In the genomic region with DNA sequence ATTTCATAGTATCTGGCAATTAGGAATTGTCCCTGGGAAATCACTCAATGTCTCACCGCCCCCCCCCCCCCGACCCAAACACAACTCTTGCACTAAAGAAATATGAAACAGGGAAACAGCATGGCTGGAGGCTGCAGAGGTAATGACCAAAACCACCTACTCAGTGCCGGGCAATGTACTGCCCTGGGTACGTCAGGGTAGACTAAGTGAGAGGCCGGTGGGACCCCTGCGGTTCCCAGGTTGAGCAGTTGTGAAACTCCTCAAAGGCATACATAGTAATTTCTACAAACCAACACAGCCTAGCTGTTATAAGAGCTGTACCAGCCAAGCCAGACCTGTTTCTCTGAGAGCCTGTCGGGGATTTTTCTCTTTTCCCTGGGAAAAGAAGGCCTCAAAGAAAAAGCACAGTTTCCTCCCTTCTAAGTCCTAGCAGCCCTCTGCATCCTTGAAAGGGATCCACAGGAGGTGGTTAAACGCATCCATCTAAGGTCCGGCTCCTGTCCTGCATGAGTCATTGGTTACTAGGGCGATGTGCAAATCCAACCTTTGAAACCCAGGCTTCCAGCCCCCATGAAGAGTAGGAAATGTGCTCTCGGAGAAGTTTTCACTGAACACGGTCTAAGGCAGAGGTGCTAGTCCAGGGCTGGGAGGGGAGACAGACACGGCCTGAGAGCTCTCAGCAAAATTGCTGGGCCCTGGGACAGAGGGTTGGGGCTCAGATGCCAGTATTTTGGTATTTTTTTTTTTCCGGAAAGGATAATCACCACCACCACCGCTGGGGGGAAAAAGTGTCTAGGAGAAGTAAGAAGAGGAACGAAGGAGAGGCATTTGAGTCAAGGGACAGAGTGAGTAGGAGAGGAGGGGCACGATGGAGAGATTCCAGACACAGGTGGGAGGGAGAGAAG, we compare ENCODE assay signal across 8 cellular contexts.
A peak's percentile ranks its signal among the peaks of the same experiment; 100 is the strongest.
DNase-seq lines count a peak whose midpoint lies in the region; ATAC-seq, FAIRE-seq and TF ChIP-seq lines count a peak whose summit lies in the region.
"Not testable (repeated sequence)": the region's sequence is repeated elsewhere in the genome, so short reads cannot be mapped to it uniquely, and the experiment has no call there.

No MANE protein-coding gene starts in this region.

- H3K27ac ChIP-seq in CD4-positive, alpha-beta T cell (ENCODE audit: low read depth, low read length); H9 (ENCODE audit: insufficient read length, low read depth, low read length); PC-3 (ENCODE audit: low read length); astrocyte (ENCODE audit: low read depth, low read length): not testable (repeated sequence)
- H3K27ac ChIP-seq in gastroesophageal sphincter, result peak overlapping the region in 3 of 4 donors; percentile 43 to 82 (median 79)

- not testable (repeated sequence) for TF ChIP-seq POLR2A in gastroesophageal sphincter (IDR thresholded peaks at IDR 0.05)

- H3K79me1 ChIP-seq in H9 (ENCODE audit: insufficient read depth, low read depth, low read length, poor library complexity, severe bottlenecking), result not testable (repeated sequence)

- TF ChIP-seq EP300 in gastroesophageal sphincter (IDR thresholded peaks at IDR 0.05), result not testable (repeated sequence)

- not testable (repeated sequence) for H3K9me3 Mint-ChIP-seq in CD4-positive, alpha-beta T cell; H9; activated CD8-positive, alpha-beta T cell treated with anti-CD3 and anti-CD28 coated beads for 36 hours; astrocyte (ENCODE audit: unreplicated experiment); naive B cell; stimulated activated naive B cell treated with anti-CD40 and anti-IgM and Interleukin-4, amounts not matched to agents 10 μg/mL and 1 μg/mL and 100 μg/mL, for 72 hours

- not testable (repeated sequence) for H2BK15ac ChIP-seq in H9 (ENCODE audit: low read depth, low read length)

- not testable (repeated sequence) for H3K27me3 ChIP-seq in CD4-positive, alpha-beta T cell (ENCODE audit: control insufficient read depth, insufficient read depth, low read length); H9 (ENCODE audit: insufficient read depth, low read length); PC-3 (ENCODE audit: low read length); astrocyte (ENCODE audit: insufficient read depth, low read length)
- H3K27me3 ChIP-seq in gastroesophageal sphincter, result peaks cover 17% of the 10 kb centered on the region

- peaks cover 44% of the 10 kb centered on the region for H3K27me3 Mint-ChIP-seq in CD4-positive, alpha-beta T cell
- H3K27me3 Mint-ChIP-seq in H9 (ENCODE audit: low read depth), result peaks cover 60% of the 10 kb centered on the region
- H3K27me3 Mint-ChIP-seq in activated CD8-positive, alpha-beta T cell treated with anti-CD3 and anti-CD28 coated beads for 36 hours, result peaks cover 18% of the 10 kb centered on the region
- H3K27me3 Mint-ChIP-seq in astrocyte (ENCODE audit: low read depth, unreplicated experiment), result not testable (repeated sequence)
- peaks cover 9 to 30% (median 10%) of the 10 kb centered on the region in 3 donors for H3K27me3 Mint-ChIP-seq in naive B cell
- H3K27me3 Mint-ChIP-seq in stimulated activated naive B cell treated with anti-CD40 and anti-IgM and Interleukin-4, amounts not matched to agents 10 μg/mL and 1 μg/mL and 100 μg/mL, for 72 hours, result peaks cover 10 to 39% of the 10 kb centered on the region in 2 donors

- not testable (repeated sequence) for H2BK5ac ChIP-seq in H9 (ENCODE audit: insufficient read length, low read length)

- not testable (repeated sequence) for TF ChIP-seq CTCF in CD4-positive, alpha-beta T cell (IDR thresholded peaks at IDR 0.05); H9 (conservative IDR thresholded peaks at IDR 0.05); PC-3 (conservative IDR thresholded peaks at IDR 0.05; ENCODE audit: low read depth, low read length); activated CD8-positive, alpha-beta T cell treated with anti-CD3 and anti-CD28 coated beads for 36 hours (IDR thresholded peaks at IDR 0.05); astrocyte (IDR thresholded peaks at IDR 0.05; ENCODE audit: insufficient read depth, low read depth, low read length); gastroesophageal sphincter (IDR thresholded peaks at IDR 0.05)

- not testable (repeated sequence) for H3K36me3 ChIP-seq in PC-3 (ENCODE audit: low read depth, low read length); astrocyte (ENCODE audit: insufficient read depth, low read length); gastroesophageal sphincter

- H2AK5ac ChIP-seq in H9 (ENCODE audit: insufficient read length, low read length), result not testable (repeated sequence)

- no CpG with 5 or more reads among the region's 17 CpGs for WGBS in H9 (ENCODE audit: extremely low coverage, insufficient read length, low lambda C conversion rate)
- no CpG with 5 or more reads among the region's 17 CpGs for WGBS in gastroesophageal sphincter (ENCODE audit: low coverage in 1 of 2), 2 donors

- peak overlapping the region; percentile 48 for H3K4me2 ChIP-seq in H9 (ENCODE audit: insufficient read depth, insufficient read length, low read length)
- H3K4me2 ChIP-seq in PC-3 (ENCODE audit: low read length); astrocyte (ENCODE audit: low read length): not testable (repeated sequence)

- H3K36me3 Mint-ChIP-seq in CD4-positive, alpha-beta T cell (ENCODE audit: low read depth); H9 (ENCODE audit: insufficient read depth in 1 of 3, low read depth in 3 of 3); activated CD8-positive, alpha-beta T cell treated with anti-CD3 and anti-CD28 coated beads for 36 hours (ENCODE audit: low read depth); astrocyte (ENCODE audit: low read depth, unreplicated experiment); naive B cell; stimulated activated naive B cell treated with anti-CD40 and anti-IgM and Interleukin-4, amounts not matched to agents 10 μg/mL and 1 μg/mL and 100 μg/mL, for 72 hours: not testable (repeated sequence)

- not testable (repeated sequence) for H3K4ac ChIP-seq in H9 (ENCODE audit: low read depth, low read length)

- not testable (repeated sequence) for H4K8ac ChIP-seq in H9 (replicated peaks; ENCODE audit: insufficient read length, low read depth, low read length)

- H3K4me3 Mint-ChIP-seq in CD4-positive, alpha-beta T cell, result peak overlapping the region; percentile 66
- H3K4me3 Mint-ChIP-seq in H9 (peak overlapping the region; percentile 59 to 85), astrocyte (ENCODE audit: unreplicated experiment) (peak overlapping the region; percentile 82), naive B cell (peak overlapping the region in 5 of 8 donors; percentile 33 to 66 (median 51))
- H3K4me3 Mint-ChIP-seq in activated CD8-positive, alpha-beta T cell treated with anti-CD3 and anti-CD28 coated beads for 36 hours, result peak overlapping the region; percentile 56
- H3K4me3 Mint-ChIP-seq in stimulated activated naive B cell treated with anti-CD40 and anti-IgM and Interleukin-4, amounts not matched to agents 10 μg/mL and 1 μg/mL and 100 μg/mL, for 72 hours, result peak overlapping the region; percentile 56 to 71

- H3K23ac ChIP-seq in H9 (ENCODE audit: insufficient read length, low read depth, low read length), result not testable (repeated sequence)

- H2BK20ac ChIP-seq in H9 (ENCODE audit: low read depth, low read length, poor library complexity, severe bottlenecking), result not testable (repeated sequence)

- not testable (repeated sequence) for H3K79me2 ChIP-seq in H9 (ENCODE audit: insufficient read depth, low read length); PC-3 (ENCODE audit: low read length); astrocyte (ENCODE audit: insufficient read depth, low read length)

- not testable (repeated sequence) for H3K56ac ChIP-seq in H9 (ENCODE audit: insufficient read length, low read depth, low read length)

- peaks cover 13% of the 10 kb centered on the region for H3K23me2 ChIP-seq in H9 (ENCODE audit: insufficient read length, low read depth, low read length, poor library complexity, severe bottlenecking)

- not testable (repeated sequence) for H3K18ac ChIP-seq in H9 (ENCODE audit: insufficient read length, low read depth, low read length)

- H3K4me1 ChIP-seq in H9 (ENCODE audit: insufficient read depth, low read length); PC-3 (ENCODE audit: insufficient read depth, low read length); astrocyte (ENCODE audit: insufficient read depth, low read length): not testable (repeated sequence)
- H3K4me1 ChIP-seq in gastroesophageal sphincter, result peaks cover 0 to 25% (median 8%) of the 10 kb centered on the region in 3 donors

- not testable (repeated sequence) for H4K5ac ChIP-seq in H9 (ENCODE audit: insufficient read length, low read depth, low read length)

- peaks cover 15% of the 10 kb centered on the region for H3K4me1 Mint-ChIP-seq in CD4-positive, alpha-beta T cell (ENCODE audit: low read depth)
- not testable (repeated sequence) for H3K4me1 Mint-ChIP-seq in H9; activated CD8-positive, alpha-beta T cell treated with anti-CD3 and anti-CD28 coated beads for 36 hours (ENCODE audit: low read depth); astrocyte (ENCODE audit: low read depth, unreplicated experiment)
- H3K4me1 Mint-ChIP-seq in naive B cell, result peaks cover 4 to 11% (median 11%) of the 10 kb centered on the region in 3 donors
- peaks cover 7 to 12% of the 10 kb centered on the region in 2 donors for H3K4me1 Mint-ChIP-seq in stimulated activated naive B cell treated with anti-CD40 and anti-IgM and Interleukin-4, amounts not matched to agents 10 μg/mL and 1 μg/mL and 100 μg/mL, for 72 hours

- BruUV-seq in PC-3 (replicated peaks; lab: Mats Ljungman, UMichigan), result not testable (repeated sequence)

- not testable (repeated sequence) for H3K9me2 ChIP-seq in PC-3 (replicated peaks; ENCODE audit: low read length)

- not testable (repeated sequence) for H2BK12ac ChIP-seq in H9 (ENCODE audit: insufficient read length, low read depth, low read length)

- not testable (repeated sequence) for H3K14ac ChIP-seq in H9 (ENCODE audit: insufficient read depth, low read length)

- H3K9me3 ChIP-seq in CD4-positive, alpha-beta T cell (ENCODE audit: control insufficient read depth, low read length); H9 (ENCODE audit: control insufficient read depth, low read depth, low read length); PC-3 (ENCODE audit: low read length); astrocyte (ENCODE audit: insufficient read depth, low read depth, low read length); gastroesophageal sphincter: not testable (repeated sequence)

- H3F3A ChIP-seq in PC-3 (ENCODE audit: low read length, unreplicated experiment), result not testable (repeated sequence)

- H3T11ph ChIP-seq in H9 (ENCODE audit: low read length), result not testable (repeated sequence)

- H2AFZ ChIP-seq in H9 (ENCODE audit: low read length); PC-3 (ENCODE audit: low read length); astrocyte (ENCODE audit: low read depth, low read length): not testable (repeated sequence)

- H4K20me1 ChIP-seq in H9 (ENCODE audit: control insufficient read depth, insufficient read depth, insufficient read length); PC-3 (ENCODE audit: low read length); astrocyte (ENCODE audit: insufficient read depth, low read length): not testable (repeated sequence)

- CTCF ChIA-PET in CD4-positive, alpha-beta T cell (lab: Charles Lee); PC-3 (lab: Charles Lee); activated CD8-positive, alpha-beta T cell treated with anti-CD3 and anti-CD28 coated beads for 36 hours (lab: Charles Lee): not testable (repeated sequence)

- not testable (repeated sequence) for H3K4me3 ChIP-seq in PC-3 (ENCODE audit: low read length); astrocyte (ENCODE audit: insufficient read depth, low read depth, low read length)
- H3K4me3 ChIP-seq in gastroesophageal sphincter, result peak overlapping the region in 1 of 2 donors; percentile 60

- ATAC-seq in CD4-positive, alpha-beta T cell (ENCODE audit: poor library complexity); activated CD8-positive, alpha-beta T cell treated with anti-CD3 and anti-CD28 coated beads for 36 hours; gastroesophageal sphincter; naive B cell (ENCODE audit: low read depth in 2 of 2): not testable (repeated sequence)
- peak; percentile 18; the same call in 1 of the 2 replicates for ATAC-seq in PC-3
- ATAC-seq in stimulated activated naive B cell treated with anti-CD40 and anti-IgM and Interleukin-4, amounts not matched to agents 10 μg/mL and 1 μg/mL and 100 μg/mL, for 72 hours (replicated peaks), result peak in 1 of 2 donors; percentile 26

- not testable (repeated sequence) for H4K91ac ChIP-seq in H9 (ENCODE audit: insufficient read length, low read depth, low read length)

- intact Hi-C loops in CD4-positive, alpha-beta T cell (cut with DNase I, micrococcal nuclease), result loop anchor here (5.0 to 10.0 kb wide), 3 partner anchors 162 to 242 kb away; no protein-coding TSS in a partner anchor
- intact Hi-C loops in PC-3 (cut with micrococcal nuclease), result loop anchor here (10.0 kb wide), 2 partner anchors 162 to 242 kb away; no protein-coding TSS in a partner anchor
- intact Hi-C loops in activated CD8-positive, alpha-beta T cell treated with anti-CD3 and anti-CD28 coated beads for 36 hours (cut with micrococcal nuclease), result not testable (repeated sequence)

- H3K9ac ChIP-seq in H9 (ENCODE audit: extremely low read depth, insufficient read length, low read length); PC-3 (ENCODE audit: low read length); astrocyte (ENCODE audit: low read length): not testable (repeated sequence)

- not testable (repeated sequence) for H2BK120ac ChIP-seq in H9 (ENCODE audit: low read depth, low read length, poor library complexity, severe bottlenecking)

- POLR2A ChIA-PET in CD4-positive, alpha-beta T cell (lab: Charles Lee); PC-3 (lab: Charles Lee; ENCODE audit: unreplicated experiment); activated CD8-positive, alpha-beta T cell treated with anti-CD3 and anti-CD28 coated beads for 36 hours (lab: Charles Lee): not testable (repeated sequence)

- DNase-seq in CD4-positive, alpha-beta T cell; H9; PC-3; activated CD8-positive, alpha-beta T cell treated with anti-CD3 and anti-CD28 coated beads for 36 hours; astrocyte (ENCODE audit: low read depth); naive B cell; stimulated activated naive B cell treated with anti-CD40 and anti-IgM and Interleukin-4, amounts not matched to agents 10 μg/mL and 1 μg/mL and 100 μg/mL, for 72 hours: not testable (repeated sequence)

- not testable (repeated sequence) for FAIRE-seq in astrocyte (lab: Jason Lieb, UNC)

- not testable (repeated sequence) for H3K27ac Mint-ChIP-seq in CD4-positive, alpha-beta T cell; activated CD8-positive, alpha-beta T cell treated with anti-CD3 and anti-CD28 coated beads for 36 hours; naive B cell; stimulated activated naive B cell treated with anti-CD40 and anti-IgM and Interleukin-4, amounts not matched to agents 10 μg/mL and 1 μg/mL and 100 μg/mL, for 72 hours
- H3K27ac Mint-ChIP-seq in H9 (peak overlapping the region in 1 of 3 experiments; percentile 50; a peak in 1 of 7 replicates), astrocyte (ENCODE audit: unreplicated experiment) (peak overlapping the region; percentile 26)
